27 cellular contexts compared by ENCODE assay signal in genomic region chr20:19090332-19090731, GRCh38.
"Had no signal": no experiment of that assay in that cellular context is flagged by ENCODE, and none has a peak within 500 bp of the region (broad histone marks: within the 10 kb centered on the region; RNA-seq: fewer than 3 reads in every experiment).

No MANE protein-coding gene starts in this region.

- H3K27me3 ChIP-seq: body of pancreas, colonic mucosa, esophagus squamous epithelium had no signal

- H3K4me3 ChIP-seq: adrenal gland, body of pancreas, colonic mucosa, esophagus squamous epithelium had no signal

- H3K9me3 ChIP-seq: adrenal gland, body of pancreas, colonic mucosa, esophagus squamous epithelium had no signal

- H3K36me3 ChIP-seq: adrenal gland, colonic mucosa, esophagus squamous epithelium, WERI-Rb-1 had no signal

- H3K4me1 ChIP-seq: body of pancreas, colonic mucosa, esophagus squamous epithelium had no signal

- DNase-seq: activated B cell treated with CpG ODN at 0.5 μM for 24 hours; activated CD4-positive, alpha-beta T cell treated with anti-CD3 and anti-CD28 coated beads for 48 hours; activated CD4-positive, alpha-beta T cell treated with anti-CD3 and anti-CD28 coated beads, Interleukin-2, amount 50 U/mL, for 1 hour; activated CD4-positive, alpha-beta T cell treated with anti-CD3 and anti-CD28 coated beads, Interleukin-2, amount 50 U/mL, for 48 hours; activated CD8-positive, alpha-beta memory T cell treated with anti-CD3 and anti-CD28 coated beads, Interleukin-2, amount 10 ng/mL, durations not matched to agents 7 days and 5 days; activated CD8-positive, alpha-beta memory T cell treated with anti-CD3 and anti-CD28 coated beads, Interleukin-2, amount 50 U/mL, for 4 hours; activated CD8-positive, alpha-beta T cell treated with anti-CD3 and anti-CD28 coated beads, Interleukin-2, amount 10 ng/mL, durations not matched to agents 7 days and 5 days; activated effector memory CD4-positive, alpha-beta T cell treated with anti-CD3 and anti-CD28 coated beads, Interleukin-2, amount 50 U/mL, for 16 hours; activated naive CD4-positive, alpha-beta T cell treated with anti-CD3 and anti-CD28 coated beads for 36 hours; activated naive CD8-positive, alpha-beta T cell treated with anti-CD3 and anti-CD28 coated beads for 36 hours; activated naive CD8-positive, alpha-beta T cell treated with anti-CD3 and anti-CD28 coated beads, Interleukin-2, amount 50 U/mL, for 24 hours; activated T-cell treated with anti-CD3 and anti-CD28 coated beads, Interleukin-2, amount 50 U/mL, for 1 hour; activated T-cell treated with anti-CD3 and anti-CD28 coated beads, Interleukin-2, amount 50 U/mL, for 48 hours; adrenal gland; amygdala; aorta; body of pancreas; caudate nucleus; cerebellar nuclear complex; colonic mucosa; effector CD8-positive, alpha-beta T cell; esophagus squamous epithelium; head of caudate nucleus; T1000; WERI-Rb-1 had no signal

- ATAC-seq: activated CD4-positive, CD25-positive, alpha-beta regulatory T cell treated with anti-CD3 and anti-CD28 coated beads, Interleukin-2, amount 50 U/mL, for 24 hours; activated CD8-positive, alpha-beta memory T cell treated with anti-CD3 and anti-CD28 coated beads, Interleukin-2, amount 10 ng/mL, durations not matched to agents 7 days and 5 days; activated CD8-positive, alpha-beta T cell treated with anti-CD3 and anti-CD28 coated beads, Interleukin-2, amount 10 ng/mL, durations not matched to agents 7 days and 5 days; activated naive CD8-positive, alpha-beta T cell treated with anti-CD3 and anti-CD28 coated beads, Interleukin-2, amount 50 U/mL, for 24 hours; body of pancreas had no signal

- H3K27ac ChIP-seq: adrenal gland, body of pancreas, colonic mucosa, epithelial cell of prostate, esophagus squamous epithelium, WERI-Rb-1 had no signal
